28 cellular contexts compared by ENCODE assay signal in the genomic region with DNA sequence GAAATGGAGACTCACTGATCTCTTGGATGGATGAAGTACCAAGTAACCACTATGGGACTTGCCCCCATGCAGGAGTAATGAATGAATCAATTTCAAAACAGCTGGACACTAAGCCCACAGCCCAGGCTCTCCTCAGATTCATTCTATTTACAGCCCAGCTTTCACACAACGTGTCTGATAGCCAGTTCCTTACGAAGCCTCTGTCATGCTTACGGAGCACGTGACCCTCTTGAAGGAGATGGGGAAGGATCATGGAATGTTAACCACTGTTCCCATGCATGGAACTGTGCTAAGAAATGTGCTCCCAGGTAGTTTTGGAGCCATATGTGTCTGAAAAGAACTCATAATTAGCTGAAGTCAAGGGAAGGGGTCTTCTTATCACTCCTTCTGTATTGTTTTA.
"Had no signal": no experiment of that assay in that cellular context is flagged by ENCODE, and none has a peak within 500 bp of the region (broad histone marks: within the 10 kb centered on the region; RNA-seq: fewer than 3 reads in every experiment).

No MANE protein-coding gene starts in this region.

- H3K9me3 Mint-ChIP-seq: activated CD4-positive, alpha-beta memory T cell treated with anti-CD3 and anti-CD28 coated beads for 36 hours; activated naive CD4-positive, alpha-beta T cell treated with anti-CD3 and anti-CD28 coated beads, Interleukin-2, amount 50 U/mL, for 24 hours; activated T-cell treated with anti-CD3 and anti-CD28 coated beads, Interleukin-2, amount 50 U/mL, for 4 hours; activated T-helper 17 cell treated with anti-CD3 and anti-CD28 coated beads, Interleukin-2, amount 50 U/mL, for 72 hours; central memory CD8-positive, alpha-beta T cell; natural killer cell treated with Interleukin-12 subunit alpha and Interleukin-12 subunit beta and Interleukin-15 and Interleukin-18, amount 100 ng/mL, for 72 hours had no signal

- H3K4me1 ChIP-seq: breast epithelium, gastroesophageal sphincter, stomach, tibial artery had no signal

- DNase-seq: activated CD4-positive, alpha-beta memory T cell treated with anti-CD3 and anti-CD28 coated beads for 36 hours; activated CD4-positive, alpha-beta T cell treated with anti-CD3 and anti-CD28 coated beads for 48 hours; activated CD8-positive, alpha-beta memory T cell treated with anti-CD3 and anti-CD28 coated beads, Interleukin-2, amount 50 U/mL, for 4 hours; activated naive CD8-positive, alpha-beta T cell treated with anti-CD3 and anti-CD28 coated beads, Interleukin-2, amount 50 U/mL, for 24 hours; activated T-cell treated with anti-CD3 and anti-CD28 coated beads, Interleukin-2, amount 50 U/mL, for 4 hours; effector memory CD4-positive, alpha-beta T cell; erythroblast; kidney; left colon; ovary; stimulated activated CD4-positive, alpha-beta T cell treated with anti-CD3 and anti-CD28 coated beads, Interleukin-15, amount 100 ng/mL, for 24 hours; stimulated activated CD4-positive, alpha-beta T cell treated with anti-CD3 and anti-CD28 coated beads, Interleukin-2, amount 100 ng/mL, for 24 hours; stimulated activated naive B cell treated with anti-CD40 and anti-IgM and Interleukin-4, amounts not matched to agents 10 μg/mL and 1 μg/mL and 100 μg/mL, for 72 hours; stomach; tibial artery had no signal

- H3K27ac ChIP-seq: breast epithelium, gastroesophageal sphincter, hepatocyte, ovary, stomach, tibial artery, WERI-Rb-1 had no signal

- H3K27me3 Mint-ChIP-seq: progenitor cell of endocrine pancreas had no signal

- ATAC-seq: activated CD4-positive, CD25-positive, alpha-beta regulatory T cell treated with anti-CD3 and anti-CD28 coated beads, Interleukin-2, amount 50 U/mL, for 24 hours; activated naive CD8-positive, alpha-beta T cell treated with anti-CD3 and anti-CD28 coated beads, Interleukin-2, amount 50 U/mL, for 24 hours; activated T-cell treated with anti-CD3 and anti-CD28 coated beads, Interleukin-2, amount 50 U/mL, for 4 hours; activated T-helper 17 cell treated with anti-CD3 and anti-CD28 coated beads, Interleukin-2, amount 50 U/mL, for 72 hours; gastroesophageal sphincter; left colon; natural killer cell treated with Interleukin-12 subunit alpha and Interleukin-12 subunit beta and Interleukin-15 and Interleukin-18, amount 100 ng/mL, for 72 hours; sciatic nerve; stimulated activated naive B cell treated with anti-CD40 and anti-IgM and Interleukin-4, amounts not matched to agents 10 μg/mL and 1 μg/mL and 100 μg/mL, for 72 hours had no signal

- H3K4me2 ChIP-seq: hepatocyte had no signal

- H3K27ac Mint-ChIP-seq: activated CD4-positive, alpha-beta memory T cell treated with anti-CD3 and anti-CD28 coated beads for 36 hours; activated naive CD4-positive, alpha-beta T cell treated with anti-CD3 and anti-CD28 coated beads, Interleukin-2, amount 50 U/mL, for 24 hours; activated naive CD8-positive, alpha-beta T cell treated with anti-CD3 and anti-CD28 coated beads, Interleukin-2, amount 50 U/mL, for 24 hours; activated T-helper 17 cell treated with anti-CD3 and anti-CD28 coated beads, Interleukin-2, amount 50 U/mL, for 72 hours; natural killer cell treated with Interleukin-12 subunit alpha and Interleukin-12 subunit beta and Interleukin-15 and Interleukin-18, amount 100 ng/mL, for 72 hours; progenitor cell of endocrine pancreas; stimulated activated naive B cell treated with anti-CD40 and anti-IgM and Interleukin-4, amounts not matched to agents 10 μg/mL and 1 μg/mL and 100 μg/mL, for 72 hours had no signal

- H3K4me3 ChIP-seq: breast epithelium, gastroesophageal sphincter, hepatocyte, ovary, stomach, tibial artery had no signal

- H3K4me3 Mint-ChIP-seq: activated CD4-positive, alpha-beta memory T cell treated with anti-CD3 and anti-CD28 coated beads for 36 hours; activated naive CD4-positive, alpha-beta T cell treated with anti-CD3 and anti-CD28 coated beads, Interleukin-2, amount 50 U/mL, for 24 hours; activated naive CD8-positive, alpha-beta T cell treated with anti-CD3 and anti-CD28 coated beads, Interleukin-2, amount 50 U/mL, for 24 hours; activated T-cell treated with anti-CD3 and anti-CD28 coated beads, Interleukin-2, amount 50 U/mL, for 4 hours; activated T-helper 17 cell treated with anti-CD3 and anti-CD28 coated beads, Interleukin-2, amount 50 U/mL, for 72 hours; central memory CD8-positive, alpha-beta T cell; natural killer cell treated with Interleukin-12 subunit alpha and Interleukin-12 subunit beta and Interleukin-15 and Interleukin-18, amount 100 ng/mL, for 72 hours; stimulated activated naive B cell treated with anti-CD40 and anti-IgM and Interleukin-4, amounts not matched to agents 10 μg/mL and 1 μg/mL and 100 μg/mL, for 72 hours had no signal

- H3K36me3 Mint-ChIP-seq: activated CD4-positive, alpha-beta memory T cell treated with anti-CD3 and anti-CD28 coated beads for 36 hours; activated naive CD4-positive, alpha-beta T cell treated with anti-CD3 and anti-CD28 coated beads, Interleukin-2, amount 50 U/mL, for 24 hours; natural killer cell treated with Interleukin-12 subunit alpha and Interleukin-12 subunit beta and Interleukin-15 and Interleukin-18, amount 100 ng/mL, for 72 hours had no signal

- H3K9me3 ChIP-seq: ovary, tibial artery had no signal

- H3K4me1 Mint-ChIP-seq: activated naive CD4-positive, alpha-beta T cell treated with anti-CD3 and anti-CD28 coated beads, Interleukin-2, amount 50 U/mL, for 24 hours; activated naive CD8-positive, alpha-beta T cell treated with anti-CD3 and anti-CD28 coated beads, Interleukin-2, amount 50 U/mL, for 24 hours; activated T-helper 17 cell treated with anti-CD3 and anti-CD28 coated beads, Interleukin-2, amount 50 U/mL, for 72 hours; central memory CD8-positive, alpha-beta T cell; stimulated activated naive B cell treated with anti-CD40 and anti-IgM and Interleukin-4, amounts not matched to agents 10 μg/mL and 1 μg/mL and 100 μg/mL, for 72 hours had no signal

- FAIRE-seq: colon, kidney, TTC549 had no signal
